ENCODE assay signal across 23 cellular contexts in the genomic region with DNA sequence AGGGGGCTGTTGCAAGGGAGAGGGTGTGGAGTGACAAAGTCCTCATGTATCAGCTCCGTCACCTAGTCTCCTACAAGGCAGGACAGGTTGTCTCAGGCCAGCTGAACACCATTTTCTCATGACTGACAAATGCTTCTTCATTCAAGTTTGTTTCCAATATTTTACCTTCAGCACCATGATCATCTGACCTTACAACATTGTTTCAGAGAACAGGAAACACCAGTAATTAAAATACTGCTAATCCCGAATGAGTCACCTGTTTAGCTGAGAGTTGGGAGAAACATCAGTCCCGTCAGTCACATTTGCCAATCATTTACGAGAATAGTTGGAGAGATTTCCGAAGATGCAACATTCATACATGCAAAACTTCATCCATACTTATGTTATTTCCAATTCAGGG. TPM values are rescaled to one million over a fixed set of nuclear protein-coding genes. Genes with fewer than 3 reads are reported as not detected.
"Had no signal": no experiment of that assay in that cellular context is flagged by ENCODE, and none has a peak within 500 bp of the region (broad histone marks: within the 10 kb centered on the region; RNA-seq: fewer than 3 reads in every experiment).

No MANE protein-coding gene starts in this region.

- DNase-seq: effector memory CD4-positive, alpha-beta T cell; esophagus squamous epithelium; foreskin fibroblast; hippocampal formation; kidney glomerular epithelial cell; mammary epithelial cell; natural killer cell; nucleus accumbens; pancreas; retina; sigmoid colon; stimulated activated CD4-positive, alpha-beta T cell treated with anti-CD3 and anti-CD28 coated beads, Interleukin-12 subunit alpha, Interleukin-12 subunit beta, amount 100 ng/mL, for 4 hours; stimulated activated naive CD4-positive, alpha-beta T cell; stomach; substantia nigra; transverse colon had no signal

- H3K4me3 ChIP-seq: esophagus squamous epithelium, pancreas, prostate gland, sigmoid colon, skin epidermis, stomach, thoracic aorta, transverse colon had no signal

- FAIRE-seq: endometrium, islet of Langerhans, pancreas had no signal

- H3K4me1 ChIP-seq: esophagus squamous epithelium, pancreas, prostate gland, sigmoid colon, stomach, transverse colon had no signal

- H3K36me3 ChIP-seq: esophagus squamous epithelium, pancreas, prostate gland, sigmoid colon, stomach, thoracic aorta, transverse colon had no signal

- H3K9me3 ChIP-seq: esophagus squamous epithelium, pancreas, prostate gland, sigmoid colon, stomach, thoracic aorta, transverse colon had no signal

- H3K27ac ChIP-seq: epithelial cell of prostate, esophagus squamous epithelium, pancreas, prostate gland, sigmoid colon, skin epidermis, stomach, thoracic aorta, transverse colon had no signal

- H3K27me3 ChIP-seq: pancreas, sigmoid colon, stomach, transverse colon had no signal

RNA-seq across cellular contexts. Expression of a gene that starts 25.7 kb away (rescaled TPM):
- total RNA-seq: mammary epithelial cell, myocyte, natural killer cell, thoracic aorta had no signal
- polyA plus RNA-seq: mammary epithelial cell had no signal
